ENCODE assay signal across 6 cellular contexts in the genomic region with DNA sequence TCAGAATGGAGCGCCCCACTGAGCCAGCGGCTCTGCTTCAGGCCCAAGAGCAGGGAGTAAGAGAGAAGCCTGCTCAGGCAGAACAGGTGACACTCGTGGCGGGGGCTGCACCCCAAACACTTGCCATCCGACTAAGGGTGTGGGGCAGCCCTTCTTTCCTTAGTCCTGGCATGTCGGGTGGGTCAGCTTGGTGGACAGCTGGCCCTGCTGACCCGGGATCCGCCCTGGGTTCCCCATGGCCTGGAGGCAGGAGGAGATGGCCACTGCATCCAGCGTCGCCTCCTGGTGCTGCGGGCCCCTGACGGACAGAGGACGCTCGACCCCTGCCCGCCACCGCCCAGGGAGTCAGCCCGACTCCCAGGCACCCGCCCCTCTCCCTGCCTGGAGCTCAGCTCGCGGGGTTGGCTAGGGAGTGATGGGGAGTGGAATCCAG. TPM values are rescaled to one million over a fixed set of nuclear protein-coding genes. Genes with fewer than 3 reads are reported as not detected.
A peak's percentile ranks its signal among the peaks of the same experiment; 100 is the strongest.
DNase-seq lines count a peak whose midpoint lies in the region; FAIRE-seq and TF ChIP-seq lines count a peak whose summit lies in the region.

No MANE protein-coding gene starts in this region.

- peaks cover 21% of the 10 kb centered on the region for H3K36me3 Mint-ChIP-seq in Calu3 (ENCODE audit: insufficient read depth, unreplicated experiment)

- no peak for TF ChIP-seq CTCF in Calu3 (IDR thresholded peaks at IDR 0.05; ENCODE audit: unreplicated experiment)

- intact Hi-C loops in Calu3 (cut with micrococcal nuclease; ENCODE audit: unreplicated experiment) = no loop called here

- no TSS peak for BruUV-seq in Calu3 (replicated peaks; lab: Mats Ljungman, UMichigan)

- no peak for DNase-seq in Calu3
- no peak for DNase-seq in GM12891 (ENCODE audit: insufficient read length, low spot score)
- no peak for DNase-seq in stimulated activated CD8-positive, alpha-beta memory T cell treated with anti-CD3 and anti-CD28 coated beads, Interleukin-4, amount 100 ng/mL, for 48 hours
- DNase-seq in stimulated activated CD4-positive, alpha-beta T cell treated with anti-CD3 and anti-CD28 coated beads, Interleukin-15, amount 100 ng/mL, for 24 hours = no peak

- no peaks in the 10 kb centered on the region for H3K9me3 ChIP-seq in muscle layer of colon (ENCODE audit: low read length)

- H3K4me1 Mint-ChIP-seq in Calu3 (ENCODE audit: low read depth, unreplicated experiment) = peaks cover 9% of the 10 kb centered on the region

- CTCF ChIA-PET in Calu3 (lab: Charles Lee) = no interaction called here

- peak overlapping the region; percentile 68 for H3K4me3 Mint-ChIP-seq in Calu3 (ENCODE audit: low read depth, unreplicated experiment)

- H3K9me3 Mint-ChIP-seq in Calu3 (ENCODE audit: low read depth, unreplicated experiment) = no peaks in the 10 kb centered on the region

- peaks cover 11% of the 10 kb centered on the region for H3K4me1 ChIP-seq in muscle layer of colon (ENCODE audit: insufficient read depth, low read length)

- peak overlapping the region; percentile 20 for H3K9ac ChIP-seq in muscle layer of colon (ENCODE audit: low read length)

- H3K27ac ChIP-seq in angular gyrus (ENCODE audit: low read depth, low read length) (peak overlapping the region; percentile 89), muscle layer of colon (ENCODE audit: low read depth, low read length) (peak overlapping the region; percentile 86)

- H3K27ac Mint-ChIP-seq in Calu3 (ENCODE audit: unreplicated experiment) = no peak overlapping the region

- no peaks in the 10 kb centered on the region for H3K27me3 ChIP-seq in muscle layer of colon (ENCODE audit: control insufficient read depth in 1 of 2, insufficient read depth in 2 of 2, low read length in 2 of 2)

- H3K27me3 Mint-ChIP-seq in Calu3 (ENCODE audit: unreplicated experiment) = no peaks in the 10 kb centered on the region

- no peak for FAIRE-seq in GM12891 (lab: Jason Lieb, UNC)

- H3K4me3 ChIP-seq in muscle layer of colon (ENCODE audit: low read depth in 1 of 2, low read length in 2 of 2) = peak overlapping the region; percentile 52 to 82

- no peak for TF ChIP-seq POLR2A in GM12891 (IDR thresholded peaks at IDR 0.05; ENCODE audit: low read depth, low read length)

- no peaks in the 10 kb centered on the region for H3K36me3 ChIP-seq in muscle layer of colon (ENCODE audit: insufficient read depth, low read length)

TF ChIP-seq in GM12891, 5 proteins besides CTCF, POLR2A, EP300 and RAD21:
- TF ChIP-seq TAF1 (IDR thresholded peaks at IDR 0.05; ENCODE audit: low read depth, low read length) = no peak
- TF ChIP-seq POLR2AphosphoS5 (IDR thresholded peaks at IDR 0.05; ENCODE audit: low read depth, low read length) = no peak
- TF ChIP-seq PAX5 (IDR thresholded peaks at IDR 0.05; ENCODE audit: insufficient read depth, low read length, severe bottlenecking) = no peak
- TF ChIP-seq POU2F2 (IDR thresholded peaks at IDR 0.05; ENCODE audit: low read depth, low read length) = no peak
- no peak for TF ChIP-seq SPI1 (IDR thresholded peaks at IDR 0.05; ENCODE audit: low read depth, low read length)

RNA-seq across cellular contexts. Expression of a gene that starts 1.2 kb away (rescaled TPM):
- 1.4 and 2.9 TPM in 2 replicates for total RNA-seq in Calu3 (2022)
- 5.3 TPM for polyA plus RNA-seq in GM12891 (2012; ENCODE audit: low read depth, missing spikeins)

RNA-seq across cellular contexts. Expression of a gene that starts 4.7 kb away (rescaled TPM):
- total RNA-seq in Calu3 (2022) = 53.5 and 58.1 TPM in 2 replicates
- polyA plus RNA-seq in GM12891 (2012; ENCODE audit: low read depth, missing spikeins) = 71.8 TPM

RNA-seq across cellular contexts. Expression of a gene that starts 16.1 kb away (rescaled TPM):
- total RNA-seq in Calu3 (2022) = 37.8 and 39.5 TPM in 2 replicates
- 24.2 TPM for polyA plus RNA-seq in GM12891 (2012; ENCODE audit: low read depth, missing spikeins)

RNA-seq across cellular contexts. Expression of a gene that starts 20.0 kb away (rescaled TPM):
- total RNA-seq in Calu3 (2022) = 11.5 and 15.0 TPM in 2 replicates
- polyA plus RNA-seq in GM12891 (2012; ENCODE audit: low read depth, missing spikeins) = 15.4 TPM

RNA-seq across cellular contexts. Expression of a gene that starts 30.7 kb away (rescaled TPM):
- not detected in 2 replicates for total RNA-seq in Calu3 (2022)
- not detected for polyA plus RNA-seq in GM12891 (2012; ENCODE audit: low read depth, missing spikeins)
